ENCODE assay signal across 1 cellular context in genomic region chr14:102304611-102305506, GRCh38.
TF ChIP-seq lines count a peak whose summit lies in the region.

TSS of gene MOK (minus strand) at chr14:102305164. CDS start at chr14:102304968, 196 bp downstream.

TF ChIP-seq in IMR-90, 13 proteins besides CTCF, POLR2A, EP300 and RAD21 (continued from another document):
- TF ChIP-seq, protein P1, sequence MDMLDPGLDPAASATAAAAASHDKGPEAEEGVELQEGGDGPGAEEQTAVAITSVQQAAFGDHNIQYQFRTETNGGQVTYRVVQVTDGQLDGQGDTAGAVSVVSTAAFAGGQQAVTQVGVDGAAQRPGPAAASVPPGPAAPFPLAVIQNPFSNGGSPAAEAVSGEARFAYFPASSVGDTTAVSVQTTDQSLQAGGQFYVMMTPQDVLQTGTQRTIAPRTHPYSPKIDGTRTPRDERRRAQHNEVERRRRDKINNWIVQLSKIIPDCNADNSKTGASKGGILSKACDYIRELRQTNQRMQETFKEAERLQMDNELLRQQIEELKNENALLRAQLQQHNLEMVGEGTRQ (IDR thresholded peaks at IDR 0.05; ENCODE audit: low read depth, low read length) = no peak
- TF ChIP-seq SMC3 (IDR thresholded peaks at IDR 0.05; ENCODE audit: low read depth, low read length) = peak; percentile 9; the same call in 1 of the 2 replicates
- TF ChIP-seq BHLHE40 (IDR thresholded peaks at IDR 0.05; ENCODE audit: low read depth, low read length) = no peak
- no peak for TF ChIP-seq FOS (IDR thresholded peaks at IDR 0.05; ENCODE audit: low read depth, low read length)
- TF ChIP-seq MAZ (IDR thresholded peaks at IDR 0.05; ENCODE audit: borderline replicate concordance, low read depth, low read length) = peak; percentile 74; the same call in 1 of the 2 replicates
- TF ChIP-seq CHD1 (IDR thresholded peaks at IDR 0.05; ENCODE audit: low read depth, low read length) = no peak
TF ChIP-seq in IMR-90: peak in this region for 3.
